Comparison of ENCODE assay signal across 8 cellular contexts in the genomic region with DNA sequence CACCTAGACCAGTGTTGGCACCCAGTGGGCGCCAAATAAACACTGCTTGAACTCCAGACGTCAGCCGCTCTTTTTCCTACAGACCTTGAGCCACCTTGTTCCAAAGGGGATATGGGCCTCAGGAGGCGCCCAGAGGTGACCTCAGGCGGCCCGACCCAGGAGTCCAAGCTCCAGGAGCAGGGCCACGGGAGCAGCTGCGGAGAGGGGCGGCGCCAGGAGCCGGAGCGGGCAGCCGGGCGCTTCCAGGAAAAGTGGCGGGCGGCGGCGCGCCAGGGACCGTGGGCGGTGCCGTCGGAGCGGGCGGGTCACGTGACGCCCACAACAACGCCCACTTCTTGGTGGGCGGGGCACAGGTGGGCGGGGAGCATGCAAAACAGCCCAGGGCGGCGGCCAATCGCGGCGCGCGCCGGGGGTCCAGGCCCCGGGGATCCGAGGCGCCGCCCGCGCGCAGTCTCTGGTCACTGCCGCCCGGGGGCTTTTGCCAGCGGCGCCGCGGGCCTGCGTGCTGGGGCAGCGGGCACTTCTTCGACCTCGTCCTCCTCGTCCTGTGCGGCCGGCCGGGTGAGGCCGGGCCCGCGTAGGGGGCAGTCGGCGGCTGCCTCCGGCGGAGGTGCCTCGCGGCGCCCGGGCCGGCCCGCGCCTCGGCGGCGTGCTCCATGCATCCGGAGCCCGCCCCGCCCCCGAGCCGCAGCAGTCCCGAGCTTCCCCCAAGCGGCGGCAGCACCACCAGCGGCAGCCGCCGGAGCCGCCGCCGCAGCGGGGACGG. TPM values are rescaled to one million over a fixed set of nuclear protein-coding genes. Genes with fewer than 3 reads are reported as not detected.
DNase-seq lines count a peak whose midpoint lies in the region; ATAC-seq, FAIRE-seq and TF ChIP-seq lines count a peak whose summit lies in the region.

A gene (plus strand): TSS at position 444 of the 766 bp plus-strand sequence.

- H2AFZ ChIP-seq in SU-DHL-6 (ENCODE audit: low read depth, low read length, severe bottlenecking): peak within 1 kb of the TSS; percentile 98

- POLR2A ChIA-PET in activated naive CD8-positive, alpha-beta T cell treated with anti-CD3 and anti-CD28 coated beads, Interleukin-2, amount 10 ng/mL, durations not matched to agents 7 days and 5 days (lab: Charles Lee): interaction anchor here (0.8 to 6.9 kb wide), 24 partner anchors 9 to 225 kb away, joined by 3 to 166 read pairs (median 6); a partner anchor contains a TSS

- H3K27me3 ChIP-seq in SU-DHL-6 (ENCODE audit: low read length) (no peaks in the 10 kb centered on the region), pancreas (no peaks in the 10 kb centered on the region), tibial artery (no peaks in the 10 kb centered on the region)

- peaks cover 42% of the 10 kb centered on the region for H3K4me1 Mint-ChIP-seq in activated naive CD8-positive, alpha-beta T cell treated with anti-CD3 and anti-CD28 coated beads, Interleukin-2, amount 10 ng/mL, durations not matched to agents 7 days and 5 days

- peak within 1 kb of the TSS; percentile 95 for H3K4me2 ChIP-seq in SU-DHL-6 (ENCODE audit: low read depth, low read length, poor library complexity, severe bottlenecking)

- WGBS in pancreas, 2 donors: 1% methylated on average over 43 to 92 of the region's 92 CpGs

- H3K9me3 ChIP-seq in SU-DHL-6 (ENCODE audit: insufficient read depth, low read length): no peaks in the 10 kb centered on the region
- H3K9me3 ChIP-seq in pancreas: no peaks in the 10 kb centered on the region
- no peaks in the 10 kb centered on the region for H3K9me3 ChIP-seq in tibial artery

- peaks cover 41% of the 10 kb centered on the region for H3K79me2 ChIP-seq in SU-DHL-6 (ENCODE audit: insufficient read depth, low read length)

- peak within 1 kb of the TSS; percentile 62 for H3K4me3 ChIP-seq in GM12864 (ENCODE audit: low read depth, low read length)
- peak within 1 kb of the TSS; percentile 100 for H3K4me3 ChIP-seq in SU-DHL-6 (ENCODE audit: insufficient read depth, low read length, poor library complexity, severe bottlenecking)
- peak within 1 kb of the TSS; percentile 52 to 81 (median 62) for H3K4me3 ChIP-seq in pancreas
- peak within 1 kb of the TSS; percentile 55 to 67 for H3K4me3 ChIP-seq in tibial artery

- intact Hi-C loops in head of caudate nucleus (cut with DNase I) (loop anchor here (5.0 kb wide), 3 partner anchors 44 to 129 kb away; a partner anchor contains a TSS), pancreas (cut with DNase I) (loop anchor here in 2 of 3 donors (5.0 to 10.0 kb wide), 2 partner anchors 51 kb away; no protein-coding TSS in a partner anchor), tibial artery (cut with DNase I; ENCODE audit: low total_unique reads) (loop anchor here (5.0 kb wide), 2 partner anchors 61 to 74 kb away; no protein-coding TSS in a partner anchor)

- peaks cover 17% of the 10 kb centered on the region for H3K36me3 Mint-ChIP-seq in activated naive CD8-positive, alpha-beta T cell treated with anti-CD3 and anti-CD28 coated beads, Interleukin-2, amount 10 ng/mL, durations not matched to agents 7 days and 5 days

- DNase-seq in GM12864 (ENCODE audit: low read depth) (peak; percentile 67), NCI-H1417 (lab: John Stamatoyannopoulos, UW) (peak; percentile 98), head of caudate nucleus (peak; percentile 83 to 98 (median 95)), pancreas (peak; percentile 95 to 99 (median 98)), tibial artery (peak; percentile 96 to 98)
- peak; percentile 99 for DNase-seq in activated naive CD8-positive, alpha-beta T cell treated with anti-CD3 and anti-CD28 coated beads, Interleukin-2, amount 10 ng/mL, durations not matched to agents 7 days and 5 days

- TF ChIP-seq CTCF in GM12864 (IDR thresholded peaks at IDR 0.05; ENCODE audit: low read depth, low read length, missing control alignments) (peak; percentile 3), SU-DHL-6 (IDR thresholded peaks at IDR 0.05; ENCODE audit: insufficient read depth, low read length, poor library complexity, severe bottlenecking) (no peak), pancreas (IDR thresholded peaks at IDR 0.05) (no peak), tibial artery (IDR thresholded peaks at IDR 0.05) (peak in 1 of 2 experiments; percentile 43)

- no peaks in the 10 kb centered on the region for H3K9me2 ChIP-seq in SU-DHL-6 (replicated peaks; ENCODE audit: insufficient read depth, low read length)

- H3F3A ChIP-seq in SU-DHL-6 (ENCODE audit: insufficient read depth): peaks cover 7% of the 10 kb centered on the region; the same call in 1 of the 2 replicates

- H4K20me1 ChIP-seq in SU-DHL-6 (ENCODE audit: low read depth, low read length): no peaks in the 10 kb centered on the region

- H3K27ac Mint-ChIP-seq in activated naive CD8-positive, alpha-beta T cell treated with anti-CD3 and anti-CD28 coated beads, Interleukin-2, amount 10 ng/mL, durations not matched to agents 7 days and 5 days: peak within 1 kb of the TSS; percentile 96

- peak within 1 kb of the TSS; percentile 77 for H3K27ac ChIP-seq in SU-DHL-6 (ENCODE audit: low read depth, low read length)
- H3K27ac ChIP-seq in pancreas: peak within 1 kb of the TSS; percentile 81 to 96 (median 90)
- peak within 1 kb of the TSS; percentile 79 for H3K27ac ChIP-seq in tibial artery

- no peaks in the 10 kb centered on the region for H3K9me3 Mint-ChIP-seq in activated naive CD8-positive, alpha-beta T cell treated with anti-CD3 and anti-CD28 coated beads, Interleukin-2, amount 10 ng/mL, durations not matched to agents 7 days and 5 days

- FAIRE-seq in pancreas (lab: Jason Lieb, UNC): no peak

- H3K4me1 ChIP-seq in pancreas: peaks cover 0 to 22% (median 14%) of the 10 kb centered on the region in 3 donors
- peaks cover 0 to 27% (median 7%) of the 10 kb centered on the region in 4 donors for H3K4me1 ChIP-seq in tibial artery

- H3K9ac ChIP-seq in SU-DHL-6 (ENCODE audit: low read length): peak within 1 kb of the TSS; percentile 89

- peak; percentile 77 for ATAC-seq in HG02642 (IDR thresholded peaks at IDR 0.05; ENCODE audit: poor library complexity, unreplicated experiment)
- peak; percentile 72 for ATAC-seq in activated naive CD8-positive, alpha-beta T cell treated with anti-CD3 and anti-CD28 coated beads, Interleukin-2, amount 10 ng/mL, durations not matched to agents 7 days and 5 days (ENCODE audit: low read depth)
- peak; percentile 82 to 91 (median 88) for ATAC-seq in pancreas

- H3K27me3 Mint-ChIP-seq in activated naive CD8-positive, alpha-beta T cell treated with anti-CD3 and anti-CD28 coated beads, Interleukin-2, amount 10 ng/mL, durations not matched to agents 7 days and 5 days: no peaks in the 10 kb centered on the region

- H3K4me3 Mint-ChIP-seq in activated naive CD8-positive, alpha-beta T cell treated with anti-CD3 and anti-CD28 coated beads, Interleukin-2, amount 10 ng/mL, durations not matched to agents 7 days and 5 days: peak within 1 kb of the TSS; percentile 96

- H3K36me3 ChIP-seq in SU-DHL-6 (ENCODE audit: low read length): no peaks in the 10 kb centered on the region
- H3K36me3 ChIP-seq in pancreas: no peaks in the 10 kb centered on the region
- no peaks in the 10 kb centered on the region for H3K36me3 ChIP-seq in tibial artery

RNA-seq across cellular contexts. Expression of the gene that starts here (rescaled TPM):
- 10 to 100 TPM; 54.2 to 60.1 TPM for total RNA-seq in activated naive CD8-positive, alpha-beta T cell treated with anti-CD3 and anti-CD28 coated beads, Interleukin-2, amount 10 ng/mL, durations not matched to agents 7 days and 5 days
- 10 to 100 TPM in 1 of 6 donors, 1 to 10 TPM in 5; 3.9 to 11.3 (median 5.8) TPM for total RNA-seq in pancreas
- 1 to 10 TPM; 2.7 to 3.4 TPM for polyA plus RNA-seq in pancreas

Comparison
In these comparisons a context has a peak if more than half of its experiments do, and no peak if none do; other contexts are left out.
1. Peak in every context shown above with its lines: DNase-seq, ATAC-seq, H3K4me3 ChIP-seq and H3K27ac ChIP-seq.
2. RNA of the gene that starts here (total RNA-seq): 54.2 to 60.1 TPM in activated naive CD8-positive, alpha-beta T cell treated with anti-CD3 and anti-CD28 coated beads, Interleukin-2, amount 10 ng/mL, durations not matched to agents 7 days and 5 days; 3.9 to 11.3 TPM in pancreas; every median in the first group is over 4 times any median in the second.